Comparison of ENCODE assay signal across 20 cellular contexts in genomic region chr17:1008008-1008761, GRCh38. TPM values are rescaled to one million over a fixed set of nuclear protein-coding genes. Genes with fewer than 3 reads are reported as not detected.
DNase-seq lines count a peak whose midpoint lies in the region; ATAC-seq, FAIRE-seq and TF ChIP-seq lines count a peak whose summit lies in the region.
"Had no signal": no experiment of that assay in that cellular context is flagged by ENCODE, and none has a peak within 500 bp of the region (broad histone marks: within the 10 kb centered on the region; RNA-seq: fewer than 3 reads in every experiment).

No MANE protein-coding gene starts in this region.

- H3K4me1 Mint-ChIP-seq in stimulated activated naive B cell treated with anti-CD40 and anti-IgM and Interleukin-4, amounts not matched to agents 10 μg/mL and 1 μg/mL and 100 μg/mL, for 72 hours: peaks cover 10 to 13% of the 10 kb centered on the region in 2 donors

- H3K4me3 Mint-ChIP-seq in stimulated activated naive B cell treated with anti-CD40 and anti-IgM and Interleukin-4, amounts not matched to agents 10 μg/mL and 1 μg/mL and 100 μg/mL, for 72 hours: no peak overlapping the region

- H2AFZ ChIP-seq in H1 (ENCODE audit: low read length): no peak overlapping the region

- H3K4ac ChIP-seq in H1 (replicated peaks; ENCODE audit: insufficient read length, low read depth, low read length): no peak overlapping the region

- peak overlapping the region in 8 of 11 experiments; percentile 21 to 68 (median 44); a peak in 15 of 22 replicates for H3K9ac ChIP-seq in BLaER1 treated with 17β-estradiol and CSF1 and Interleukin-3, amounts not matched to agents 10 nM and 100 nM
- H3K9ac ChIP-seq in H1 (replicated peaks in 1 of 4; ENCODE audit: extremely low read depth in 1 of 4, low read depth in 3 of 4, low read length in 3 of 4): no peak overlapping the region

- H3K4me1 ChIP-seq in BLaER1 treated with 17β-estradiol and CSF1 and Interleukin-3, amounts not matched to agents 10 nM and 100 nM: peaks cover 50 to 87% (median 66%) of the 10 kb centered on the region in 10 experiments
- peaks cover 0 to 3% (median 0%) of the 10 kb centered on the region in 4 experiments; a peak in 4 of 7 replicates for H3K4me1 ChIP-seq in H1 (replicated peaks in 1 of 4; ENCODE audit: control insufficient read depth in 3 of 4, insufficient read depth in 4 of 4, low read length in 3 of 4)
- peaks cover 61% of the 10 kb centered on the region for H3K4me1 ChIP-seq in lower lobe of right lung

- H3K27ac ChIP-seq in BLaER1 treated with 17β-estradiol and CSF1 and Interleukin-3, amounts not matched to agents 10 nM and 100 nM: peak overlapping the region in 4 of 11 experiments; percentile 12 to 56 (median 24); a peak in 7 of 22 replicates
- H3K27ac ChIP-seq in H1 (ENCODE audit: low read depth, low read length): no peak overlapping the region
- peak overlapping the region; percentile 76 for H3K27ac ChIP-seq in lower lobe of right lung
- H3K27ac ChIP-seq: body of pancreas, pancreas, WERI-Rb-1 had no signal

- no peak overlapping the region for H3K4me3 ChIP-seq in BLaER1 treated with 17β-estradiol and CSF1 and Interleukin-3, amounts not matched to agents 10 nM and 100 nM
- H3K4me3 ChIP-seq in H1 (ENCODE audit: extremely low read depth in 1 of 4, insufficient read depth in 2 of 4, low read depth in 3 of 4, low read length in 4 of 4): no peak overlapping the region
- no peak overlapping the region for H3K4me3 ChIP-seq in lower lobe of right lung
- H3K4me3 ChIP-seq: body of pancreas, pancreas had no signal

- H4K8ac ChIP-seq in H1 (ENCODE audit: extremely low read depth, insufficient read depth, low read length): peak overlapping the region; percentile 66; the same call in 1 of the 2 replicates

- no peak for FAIRE-seq in H1 (lab: Jason Lieb, UNC)
- FAIRE-seq: pancreas, urothelium cell line had no signal

- no peak for TF ChIP-seq EP300 in H1 (IDR thresholded peaks at IDR 0.05; ENCODE audit: borderline replicate concordance in 1 of 2, low read depth in 2 of 2, low read length in 2 of 2)

- H3K56ac ChIP-seq in H1 (replicated peaks; ENCODE audit: insufficient read length, low read depth, low read length): no peak overlapping the region

- 89% methylated on average over 20 of the region's 21 CpGs; no CpG with 5 or more reads in 1 of the 2 experiments for WGBS in H1 (ENCODE audit: extremely low coverage in 1 of 2, insufficient coverage in 1 of 2, insufficient read length in 1 of 2, insufficient replicate concordance in 2 of 2, low coverage in 1 of 2, low lambda C conversion rate in 2 of 2, missing lambda C conversion rate in 1 of 2), 2 experiments

- H2BK15ac ChIP-seq in H1 (ENCODE audit: low read length): no peak overlapping the region

- H4K91ac ChIP-seq in H1 (replicated peaks; ENCODE audit: insufficient read length, low read length): no peak overlapping the region

- TF ChIP-seq POLR2A in H1 (IDR thresholded peaks at IDR 0.05; ENCODE audit: control extremely low read depth in 1 of 2, low read depth in 2 of 2, low read length in 2 of 2): no peak

- no peak overlapping the region for H3K23ac ChIP-seq in H1 (ENCODE audit: insufficient read length)

- peaks cover 14 to 98% (median 54%) of the 10 kb centered on the region in 11 experiments for H3K36me3 ChIP-seq in BLaER1 treated with 17β-estradiol and CSF1 and Interleukin-3, amounts not matched to agents 10 nM and 100 nM
- H3K36me3 ChIP-seq in H1 (ENCODE audit: control insufficient read depth in 2 of 4, insufficient read depth in 4 of 4, low read length in 3 of 4) (peaks cover 0 to 10% (median under 1%) of the 10 kb centered on the region in 4 experiments; a peak in 3 of 8 replicates), lower lobe of right lung (peaks cover 94% of the 10 kb centered on the region)

- CTCF ChIA-PET in H1 (lab: Charles Lee; ENCODE audit: partially characterized antibody): interaction anchor here (1.8 to 12.7 kb wide), 2 partner anchors 10 to 49 kb away, joined by 5 to 144 read pairs; no protein-coding TSS in a partner anchor

- no peak overlapping the region for H3K14ac ChIP-seq in H1 (ENCODE audit: insufficient read length)

- H3K36me3 Mint-ChIP-seq in stimulated activated naive B cell treated with anti-CD40 and anti-IgM and Interleukin-4, amounts not matched to agents 10 μg/mL and 1 μg/mL and 100 μg/mL, for 72 hours: peaks cover 22 to 28% of the 10 kb centered on the region in 2 donors

- ATAC-seq in lower lobe of right lung (peak in 1 of 2 donors; percentile 26), HG03460 (IDR thresholded peaks at IDR 0.05; ENCODE audit: unreplicated experiment) (no peak), HG02970 (IDR thresholded peaks at IDR 0.05; ENCODE audit: low FRiP score, unreplicated experiment) (no peak)
- ATAC-seq in stimulated activated naive B cell treated with anti-CD40 and anti-IgM and Interleukin-4, amounts not matched to agents 10 μg/mL and 1 μg/mL and 100 μg/mL, for 72 hours (replicated peaks): no peak
- ATAC-seq: body of pancreas, pancreas had no signal

- no peaks in the 10 kb centered on the region for H3K27me3 ChIP-seq in BLaER1 treated with 17β-estradiol and CSF1 and Interleukin-3, amounts not matched to agents 10 nM and 100 nM
- no peaks in the 10 kb centered on the region for H3K27me3 ChIP-seq in H1 (replicated peaks in 1 of 4; ENCODE audit: control insufficient read depth in 3 of 4, extremely low read depth in 1 of 4, insufficient read depth in 3 of 4, low read length in 3 of 4)
- no peaks in the 10 kb centered on the region for H3K27me3 ChIP-seq in lower lobe of right lung (ENCODE audit: low read depth)
- H3K27me3 ChIP-seq: body of pancreas, pancreas had no signal

- no peaks in the 10 kb centered on the region for H3K23me2 ChIP-seq in H1 (ENCODE audit: low read depth, low read length)

- no peak overlapping the region for H4K5ac ChIP-seq in H1 (ENCODE audit: insufficient read length, low read depth, low read length)

- intact Hi-C loops in lower lobe of right lung (cut with DNase I): no loop called here

- no peaks in the 10 kb centered on the region for H3K27me3 Mint-ChIP-seq in stimulated activated naive B cell treated with anti-CD40 and anti-IgM and Interleukin-4, amounts not matched to agents 10 μg/mL and 1 μg/mL and 100 μg/mL, for 72 hours

- H3K9me3 Mint-ChIP-seq in stimulated activated naive B cell treated with anti-CD40 and anti-IgM and Interleukin-4, amounts not matched to agents 10 μg/mL and 1 μg/mL and 100 μg/mL, for 72 hours: no peaks in the 10 kb centered on the region

- H3K79me2 ChIP-seq in H1 (ENCODE audit: control insufficient read depth in 1 of 2, insufficient read depth in 2 of 2, low read length in 2 of 2): no peaks in the 10 kb centered on the region

- no peak overlapping the region for H2BK12ac ChIP-seq in H1 (ENCODE audit: low read depth, low read length)

- no peak overlapping the region for H2BK5ac ChIP-seq in H1 (ENCODE audit: low read depth, low read length)

- H3K79me1 ChIP-seq in H1 (ENCODE audit: low read depth, low read length): peaks cover 3% of the 10 kb centered on the region; the same call in 1 of the 2 replicates

- no peak for TF ChIP-seq CTCF in H1 (IDR thresholded peaks at IDR 0.05; ENCODE audit: control extremely low read depth in 1 of 3, insufficient read depth in 1 of 3, low read depth in 1 of 3, low read length in 3 of 3)
- no peak for TF ChIP-seq CTCF in lower lobe of right lung (IDR thresholded peaks at IDR 0.05)

- DNase-seq in H1 (ENCODE audit: low read depth in 1 of 2, low spot score in 2 of 2): no peak
- no peak for DNase-seq in lower lobe of right lung
- DNase-seq in stimulated activated naive B cell treated with anti-CD40 and anti-IgM and Interleukin-4, amounts not matched to agents 10 μg/mL and 1 μg/mL and 100 μg/mL, for 72 hours: no peak
- DNase-seq in NK-92 treated with Interleukin-12 subunit alpha and Interleukin-12 subunit beta, amount 100 ng/mL, for 24 hours (lab: John Stamatoyannopoulos, UW): no peak
- DNase-seq in NCI-H1092 (lab: John Stamatoyannopoulos, UW): no peak
- DNase-seq: activated CD8-positive, alpha-beta memory T cell treated with anti-CD3 and anti-CD28 coated beads for 24 hours; activated gamma-delta T cell; body of pancreas; effector CD4-positive, alpha-beta T cell; foreskin melanocyte; KBM-7; NCI-H1436; NCI-H446; SW 1271; WERI-Rb-1 had no signal

- H2AK5ac ChIP-seq in H1 (ENCODE audit: low read depth, low read length): no peak overlapping the region

- H3K18ac ChIP-seq in H1 (ENCODE audit: extremely low read depth, low read length): no peak overlapping the region

- no peak for TF ChIP-seq RAD21 in H1 (IDR thresholded peaks at IDR 0.05 in 1 of 2, conservative IDR thresholded peaks at IDR 0.05 in 1 of 2; ENCODE audit: low read depth in 2 of 2, low read length in 2 of 2)

- no peak overlapping the region for H2BK120ac ChIP-seq in H1 (replicated peaks; ENCODE audit: low read depth, low read length)

- no peaks in the 10 kb centered on the region for H3K9me3 ChIP-seq in BLaER1 treated with 17β-estradiol and CSF1 and Interleukin-3, amounts not matched to agents 10 nM and 100 nM (replicated peaks in 1 of 11)
- no peaks in the 10 kb centered on the region for H3K9me3 ChIP-seq in H1 (ENCODE audit: insufficient read depth in 2 of 2, low read depth in 1 of 2, low read length in 1 of 2)
- H3K9me3 ChIP-seq in lower lobe of right lung: no peaks in the 10 kb centered on the region
- H3K9me3 ChIP-seq: body of pancreas, pancreas had no signal

- H4K20me1 ChIP-seq in BLaER1 treated with 17β-estradiol and CSF1 and Interleukin-3, amounts not matched to agents 10 nM and 100 nM: peaks cover 8 to 96% (median 75%) of the 10 kb centered on the region in 11 experiments; a peak in 21 of 22 replicates
- H4K20me1 ChIP-seq in H1 (replicated peaks in 1 of 2; ENCODE audit: control insufficient read depth in 1 of 2, insufficient read depth in 2 of 2, low read length in 2 of 2): peaks cover 0 to 3% of the 10 kb centered on the region in 2 experiments

- peak overlapping the region; percentile 31 for H3K27ac Mint-ChIP-seq in stimulated activated naive B cell treated with anti-CD40 and anti-IgM and Interleukin-4, amounts not matched to agents 10 μg/mL and 1 μg/mL and 100 μg/mL, for 72 hours

- peak overlapping the region in 10 of 11 experiments; percentile 11 to 84 (median 72); a peak in 20 of 22 replicates for H3K4me2 ChIP-seq in BLaER1 treated with 17β-estradiol and CSF1 and Interleukin-3, amounts not matched to agents 10 nM and 100 nM
- no peak overlapping the region for H3K4me2 ChIP-seq in H1 (ENCODE audit: insufficient read depth in 1 of 2, low read depth in 2 of 2, low read length in 2 of 2)

- POLR2A ChIA-PET in H1 (lab: Charles Lee; ENCODE audit: partially characterized antibody): interaction anchor here (1.2 to 1.8 kb wide), 2 partner anchors 11 to 239 kb away, joined by 3 to 6 read pairs; partner anchors contain the start of gene TIMM22

- no peak overlapping the region for H2BK20ac ChIP-seq in H1 (ENCODE audit: low read length)

RNA-seq across cellular contexts. Expression of gene TIMM22, which starts 11.3 kb away (rescaled TPM):
- 17.2 and 17.4 TPM in 2 replicates for total RNA-seq in H1 (2021; fragmentation: NEBNext Ultra II Directional; extraction: Animal tissue kit (Norgen Biotek cat#: 25700))
- polyA plus RNA-seq in H1 (2011; rRNA removed): 13.4 and 13.8 TPM in 2 replicates
- polyA plus RNA-seq in H1 (2011; cell fraction: cytosol; rRNA removed): 14.0 TPM
- 13.2 TPM for polyA plus RNA-seq in H1 (2011; cell fraction: nucleus; rRNA removed)
- 16.6 to 18.0 TPM (median 16.9 TPM) in 4 replicates for polyA plus RNA-seq in H1 (2012, experiment 1 of 2)
- polyA plus RNA-seq in H1 (2012, experiment 2 of 2): 20.1 TPM
- polyA plus RNA-seq in H1 (2013, experiment 1 of 2): 11.2 TPM
- polyA plus RNA-seq in H1 (2013, experiment 2 of 2): 11.6 TPM
- polyA minus RNA-seq in H1 (2011; rRNA and poly(A)+ RNA removed): 11.7 and 14.6 TPM in 2 replicates
- polyA minus RNA-seq in H1 (2011; cell fraction: cytosol; rRNA and poly(A)+ RNA removed): 7.2 TPM
- 18.9 TPM for polyA minus RNA-seq in H1 (2011; cell fraction: nucleus; rRNA and poly(A)+ RNA removed)
- 9.1 TPM for total RNA-seq in lower lobe of right lung

RNA-seq across cellular contexts. Expression of gene NXN, which starts 28.6 kb away (rescaled TPM):
- 88.4 and 94.1 TPM in 2 replicates for total RNA-seq in H1 (2021; fragmentation: NEBNext Ultra II Directional; extraction: Animal tissue kit (Norgen Biotek cat#: 25700))
- polyA plus RNA-seq in H1 (2011; rRNA removed): 107 and 205 TPM in 2 replicates
- polyA plus RNA-seq in H1 (2011; cell fraction: cytosol; rRNA removed): 64.0 TPM
- polyA plus RNA-seq in H1 (2011; cell fraction: nucleus; rRNA removed): 91.0 TPM
- 66.9 to 74.9 TPM (median 72.0 TPM) in 4 replicates for polyA plus RNA-seq in H1 (2012, experiment 1 of 2)
- 66.3 TPM for polyA plus RNA-seq in H1 (2012, experiment 2 of 2)
- 53.1 TPM for polyA plus RNA-seq in H1 (2013, experiment 1 of 2)
- 63.6 TPM for polyA plus RNA-seq in H1 (2013, experiment 2 of 2)
- 85.6 and 114 TPM in 2 replicates for polyA minus RNA-seq in H1 (2011; rRNA and poly(A)+ RNA removed)
- 74.2 TPM for polyA minus RNA-seq in H1 (2011; cell fraction: cytosol; rRNA and poly(A)+ RNA removed)
- 46.8 TPM for polyA minus RNA-seq in H1 (2011; cell fraction: nucleus; rRNA and poly(A)+ RNA removed)
- total RNA-seq in lower lobe of right lung: 42.6 TPM

Comparison
In these comparisons a context has a peak if more than half of its experiments do, and no peak if none do; other contexts are left out.
1. H3K4me2 ChIP-seq: peak in BLaER1 treated with 17β-estradiol and CSF1 and Interleukin-3, amounts not matched to agents 10 nM and 100 nM (10 of 11); none in H1 (0 of 2).
2. H3K9ac ChIP-seq: peak in BLaER1 treated with 17β-estradiol and CSF1 and Interleukin-3, amounts not matched to agents 10 nM and 100 nM (8 of 11); none in H1 (0 of 4).